Comparison of ENCODE assay signal across 17 cellular contexts in the genomic region with DNA sequence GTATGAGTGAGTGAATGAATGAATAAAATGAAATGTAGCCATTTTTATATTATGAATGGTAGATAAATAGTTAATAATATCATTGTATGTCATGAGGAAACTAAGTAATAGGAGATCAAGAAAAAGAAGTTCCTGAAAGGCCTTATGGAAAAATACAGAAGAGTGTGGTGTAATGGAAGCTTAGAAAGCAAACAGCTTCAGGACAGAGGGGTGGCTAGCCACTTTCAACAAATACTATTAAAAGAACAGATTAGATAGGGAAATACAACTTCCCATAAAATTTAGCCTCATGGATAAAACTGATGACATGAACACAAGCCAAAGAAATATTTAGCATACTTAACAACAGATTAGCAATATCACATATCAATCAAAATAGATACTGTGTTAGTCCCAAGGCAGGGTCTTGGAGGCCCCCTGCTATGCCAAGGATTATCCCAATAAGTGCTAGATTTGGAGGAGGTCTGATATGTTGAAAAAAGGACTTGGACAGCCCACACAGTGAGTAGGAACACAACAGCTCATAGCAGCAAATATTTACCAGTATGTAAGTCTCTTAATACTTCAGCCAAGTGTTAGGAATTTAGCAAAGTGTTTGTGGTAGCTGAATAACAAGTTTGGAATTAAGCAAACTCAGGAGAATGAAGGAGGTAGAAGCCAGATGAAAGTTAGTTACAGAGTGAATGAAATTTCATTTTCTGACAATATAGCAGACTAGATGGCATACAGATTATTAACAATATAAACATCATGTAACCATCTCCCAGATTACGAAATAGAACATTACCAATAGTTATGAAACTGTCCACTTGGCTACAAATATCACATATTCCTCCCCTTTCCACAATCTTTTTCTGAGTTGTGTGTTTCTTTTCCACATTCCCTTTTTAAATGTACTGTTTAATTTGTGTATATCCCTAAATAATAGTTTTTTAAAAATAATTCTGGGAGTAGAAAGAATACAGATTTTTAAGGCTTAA.
A peak's percentile ranks its signal among the peaks of the same experiment; 100 is the strongest.
DNase-seq lines count a peak whose midpoint lies in the region; ATAC-seq and TF ChIP-seq lines count a peak whose summit lies in the region.
"Had no signal": no experiment of that assay in that cellular context is flagged by ENCODE, and none has a peak within 500 bp of the region (broad histone marks: within the 10 kb centered on the region; RNA-seq: fewer than 3 reads in every experiment).

No MANE protein-coding gene starts in this region.

- no peaks in the 10 kb centered on the region for H3K9me3 ChIP-seq in stomach
- H3K9me3 ChIP-seq: heart right ventricle had no signal

- TF ChIP-seq POLR2A in stomach (IDR thresholded peaks at IDR 0.05): no peak

- no peak for ATAC-seq in HG03520 (IDR thresholded peaks at IDR 0.05; ENCODE audit: unreplicated experiment)
- ATAC-seq: activated T-cell treated with anti-CD3 and anti-CD28 coated beads, Interleukin-2, amount 50 U/mL, for 4 hours; HCT116; natural killer cell treated with Interleukin-12 subunit alpha and Interleukin-12 subunit beta and Interleukin-15 and Interleukin-18, amount 100 ng/mL, for 72 hours; stimulated activated naive CD8-positive, alpha-beta T cell treated with anti-CD3 and anti-CD28 coated beads, Interleukin-15, amount 100 ng/mL, for 72 hours had no signal

- no peaks in the 10 kb centered on the region for H3K36me3 ChIP-seq in stomach
- H3K36me3 ChIP-seq: heart right ventricle had no signal

- peaks cover 0 to 11% (median 4%) of the 10 kb centered on the region in 4 donors for H3K4me1 ChIP-seq in stomach

- DNase-seq in ELR (ENCODE audit: low read depth) (peak; percentile 72), RKO (ENCODE audit: low spot score) (peak; percentile 17), fibroblast of peridontal ligament (ENCODE audit: extremely low read depth) (peak; percentile 42), retinal pigment epithelial cell (ENCODE audit: low read depth) (peak; percentile 42), glomerular visceral epithelial cell (ENCODE audit: extremely low spot score) (no peak), stomach (no peak), GM10248 (ENCODE audit: extremely low spot score) (no peak)
- DNase-seq: activated CD4-positive, alpha-beta T cell treated with anti-CD3 and anti-CD28 coated beads for 48 hours; activated T-cell treated with anti-CD3 and anti-CD28 coated beads, Interleukin-2, amount 50 U/mL, for 4 hours; CD4-positive, alpha-beta memory T cell; effector CD4-positive, alpha-beta T cell; heart right ventricle; NCI-H510A treated with DMSO at 0.1 percent for 48 hours; stimulated activated naive CD8-positive, alpha-beta T cell treated with anti-CD3 and anti-CD28 coated beads, Interleukin-15, amount 100 ng/mL, for 72 hours had no signal

- intact Hi-C loops in stomach (cut with DNase I; ENCODE audit: low total_unique reads): no loop called here

- TF ChIP-seq EP300 in stomach (IDR thresholded peaks at IDR 0.05): no peak

- H3K27ac ChIP-seq in stomach: no peak overlapping the region
- H3K27ac ChIP-seq: heart right ventricle had no signal

- TF ChIP-seq CTCF in retinal pigment epithelial cell (conservative IDR thresholded peaks at IDR 0.05; ENCODE audit: low read depth, low read length): no peak
- no peak for TF ChIP-seq CTCF in stomach (IDR thresholded peaks at IDR 0.05)
- no peak for TF ChIP-seq CTCF in GM10248 (IDR thresholded peaks at IDR 0.05; ENCODE audit: control extremely low read depth, extremely low read depth, low read depth, missing control alignments)

- H3K27me3 ChIP-seq in stomach: no peaks in the 10 kb centered on the region
- H3K27me3 ChIP-seq: heart right ventricle had no signal

- CTCF ChIA-PET in GM10248 (lab: Yijun Ruan, JAX): no interaction called here

- H3K4me3 ChIP-seq in retinal pigment epithelial cell (ENCODE audit: low read length): no peak overlapping the region
- H3K4me3 ChIP-seq in stomach: no peak overlapping the region
- H3K4me3 ChIP-seq: heart right ventricle had no signal

- 64 to 77% (median 67%) methylated on average over 1 of the region's 1 CpG for WGBS in stomach, 5 donors

- POLR2A ChIA-PET in GM10248 (lab: Yijun Ruan, JAX): no interaction called here

Comparison
In these comparisons a context has a peak if more than half of its experiments do, and no peak if none do; other contexts are left out.
1. DNase-seq: peak in ELR (single experiment), RKO (single experiment), fibroblast of peridontal ligament (single experiment) and retinal pigment epithelial cell (single experiment); none in glomerular visceral epithelial cell (single experiment), stomach (single experiment) and GM10248 (single experiment).